In the genomic region with DNA sequence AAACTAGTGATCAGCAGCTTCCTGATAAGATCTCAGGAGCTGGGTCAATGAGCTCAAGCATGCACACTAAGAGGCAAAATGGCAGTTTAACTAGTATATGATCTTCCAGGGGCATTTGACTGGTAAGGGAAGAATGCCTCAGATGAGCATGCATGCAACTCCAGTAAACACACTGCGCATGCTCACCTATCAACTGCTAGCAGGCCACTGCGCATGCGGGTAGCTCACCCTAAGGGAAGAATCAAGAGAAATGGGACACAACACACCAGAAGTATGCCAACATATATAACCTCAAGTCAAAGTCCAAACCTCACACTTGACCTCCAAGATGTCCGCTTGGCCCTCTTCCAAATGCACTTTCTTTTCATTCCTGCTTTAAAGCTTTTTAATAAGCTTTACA, we compare ENCODE assay signal across 24 cellular contexts.
"Had no signal": no experiment of that assay in that cellular context is flagged by ENCODE, and none has a peak within 500 bp of the region (broad histone marks: within the 10 kb centered on the region; RNA-seq: fewer than 3 reads in every experiment).

No MANE protein-coding gene starts in this region.

- H3K4me1 ChIP-seq: parathyroid adenoma, psoas muscle, right lobe of liver, sigmoid colon, stomach, tibial artery, transverse colon, upper lobe of right lung, uterus had no signal

- ATAC-seq: naive thymus-derived CD4-positive, alpha-beta T cell; natural killer cell; psoas muscle; right cardiac atrium; right lobe of liver; stimulated activated effector memory CD8-positive, alpha-beta T cell treated with anti-CD3 and anti-CD28 coated beads, Interleukin-12 subunit alpha, Interleukin-12 subunit beta, amount 100 ng/mL, for 72 hours; stimulated activated naive B cell treated with anti-CD40 and anti-IgM and Interleukin-4, amounts not matched to agents 10 μg/mL and 1 μg/mL and 100 μg/mL, for 72 hours; upper lobe of right lung had no signal

- H3K27me3 ChIP-seq: ovary, right lobe of liver, sigmoid colon, stomach, tibial artery, transverse colon, upper lobe of right lung, uterus had no signal

- H3K9me3 ChIP-seq: ovary, psoas muscle, right lobe of liver, sigmoid colon, stomach, tibial artery, transverse colon, upper lobe of right lung, uterus had no signal

- FAIRE-seq: small intestine had no signal

- H3K79me2 ChIP-seq: parathyroid adenoma had no signal

- H3K36me3 ChIP-seq: ovary, right lobe of liver, sigmoid colon, stomach, tibial artery, transverse colon, upper lobe of right lung, uterus had no signal

- H3K9ac ChIP-seq: parathyroid adenoma had no signal

- DNase-seq: naive thymus-derived CD4-positive, alpha-beta T cell; natural killer cell; nephron progenitor cell; occipital lobe; ovary; posterior cingulate gyrus; psoas muscle; right cardiac atrium; right lobe of liver; sigmoid colon; small intestine; stimulated activated CD4-positive, alpha-beta T cell treated with anti-CD3 and anti-CD28 coated beads, Interleukin-15, amount 100 ng/mL, for 24 hours; stimulated activated CD4-positive, alpha-beta T cell treated with anti-CD3 and anti-CD28 coated beads, Interleukin-2, amount 100 ng/mL, for 24 hours; stimulated activated CD4-positive, alpha-beta T cell treated with anti-CD3 and anti-CD28 coated beads, Interleukin-2, amount 100 ng/mL, for 48 hours; stimulated activated CD4-positive, alpha-beta T cell treated with anti-CD3 and anti-CD28 coated beads, Interleukin-4, amount 100 ng/mL, for 24 hours; stimulated activated naive B cell treated with anti-CD40 and anti-IgM and Interleukin-4, amounts not matched to agents 10 μg/mL and 1 μg/mL and 100 μg/mL, for 72 hours; stimulated activated naive CD4-positive, alpha-beta T cell treated with Interleukin-2 at 50 U/mL for 16 hours; stomach; tibial artery; transverse colon; upper lobe of right lung; uterus had no signal

- H2AFZ ChIP-seq: parathyroid adenoma had no signal

- H3K27ac ChIP-seq: ovary, parathyroid adenoma, psoas muscle, right lobe of liver, sigmoid colon, stomach, tibial artery, transverse colon, upper lobe of right lung, uterus had no signal

- H3K4me3 ChIP-seq: ovary, psoas muscle, right lobe of liver, sigmoid colon, stomach, tibial artery, transverse colon, upper lobe of right lung, uterus had no signal
